ENCODE assay signal across 11 cellular contexts in the genomic region with DNA sequence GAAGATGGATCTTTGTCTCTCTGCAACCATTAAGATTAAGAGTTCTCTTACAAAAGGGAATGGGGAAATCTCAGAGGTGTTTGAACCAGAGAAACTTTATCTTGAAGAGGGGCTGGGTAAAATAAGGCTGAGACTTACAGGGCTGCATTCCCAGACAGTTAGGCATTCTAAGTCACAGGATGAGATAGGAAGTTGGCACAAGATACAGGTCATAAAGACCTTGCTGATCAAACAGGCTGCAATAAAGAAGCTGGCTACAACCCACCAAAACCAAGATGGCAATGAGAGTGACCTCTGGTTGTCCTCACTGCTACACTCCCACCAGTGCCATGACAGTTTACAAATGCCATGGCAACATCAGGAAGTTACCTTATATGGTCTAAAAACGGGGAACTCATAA. TPM values are rescaled to one million over a fixed set of nuclear protein-coding genes. Genes with fewer than 3 reads are reported as not detected.
"Had no signal": no experiment of that assay in that cellular context is flagged by ENCODE, and none has a peak within 500 bp of the region (broad histone marks: within the 10 kb centered on the region; RNA-seq: fewer than 3 reads in every experiment).

No MANE protein-coding gene starts in this region.

RNA-seq across cellular contexts. Expression of a gene that starts 21.0 kb away (rescaled TPM):
- total RNA-seq: activated CD4-positive, alpha-beta T cell treated with anti-CD3 and anti-CD28 coated beads, Interleukin-2, amount 10 ng/mL, durations not matched to agents 24 days and 14 days; activated CD8-positive, alpha-beta T cell treated with anti-CD3 and anti-CD28 coated beads, Interleukin-2, amount 10 ng/mL, durations not matched to agents 7 days and 5 days; adrenal gland; esophagus mucosa; gastrocnemius medialis; heart right ventricle; left ventricle myocardium superior; right cardiac atrium; SJSA1; T-helper 2 cell treated with Interferon-gamma antibody and Interleukin-4, amounts not matched to agents 100 ng/mL and 5 ng/mL, for 36 hours; upper lobe of right lung had no signal
- polyA plus RNA-seq: adrenal gland, heart right ventricle had no signal
